8 cellular contexts compared by ENCODE assay signal in genomic region chr14:73851567-73852382, GRCh38. TPM values are rescaled to one million over a fixed set of nuclear protein-coding genes. Genes with fewer than 3 reads are reported as not detected.
DNase-seq lines count a peak whose midpoint lies in the region; ATAC-seq and TF ChIP-seq lines count a peak whose summit lies in the region.

TSS of gene PTGR2 (plus strand) at chr14:73851831. CDS start at chr14:73858863, 7,032 bp downstream.

- peak within 1 kb of the TSS; percentile 14 for H3K4me3 ChIP-seq in mucosa of descending colon

- peak within 1 kb of the TSS; percentile 95 for H3K27ac ChIP-seq in epithelial cell of prostate

- peak within 1 kb of the TSS; percentile 89 to 99 (median 97) for H3K27ac Mint-ChIP-seq in IgD-negative memory B cell

- H3K4me3 Mint-ChIP-seq in IgD-negative memory B cell = peak within 1 kb of the TSS; percentile 96 to 99 (median 98)

- H3K9me3 Mint-ChIP-seq in IgD-negative memory B cell = no peaks in the 10 kb centered on the region

- no peaks in the 10 kb centered on the region for H3K9me3 ChIP-seq in mucosa of descending colon

- peaks cover 13 to 15% (median 15%) of the 10 kb centered on the region in 3 donors for H3K4me1 Mint-ChIP-seq in IgD-negative memory B cell

- peaks cover 4% of the 10 kb centered on the region for H3K27me3 Mint-ChIP-seq in IgD-negative memory B cell

- H3K4me1 ChIP-seq in mucosa of descending colon (ENCODE audit: low read depth) = peaks cover 11% of the 10 kb centered on the region

- TF ChIP-seq CTCF in mucosa of descending colon (IDR thresholded peaks at IDR 0.05) = no peak

- intact Hi-C loops in mucosa of descending colon (cut with DNase I, micrococcal nuclease) = no loop called here

- DNase-seq in D341Med (ENCODE audit: low spot score) (peak; percentile 100), OCI-M1 (lab: John Stamatoyannopoulos, UW) (peak; percentile 92), activated T-cell treated with anti-CD3 and anti-CD28 coated beads for 48 hours (ENCODE audit: low read depth) (peak; percentile 83), epithelial cell of prostate (ENCODE audit: low read depth, low spot score) (peak; percentile 67), mucosa of descending colon (peak; percentile 95 to 97 (median 96))
- DNase-seq in stimulated activated CD8-positive, alpha-beta memory T cell treated with anti-CD3 and anti-CD28 coated beads, Interleukin-4, amount 100 ng/mL, for 1 hour (ENCODE audit: low read depth in 2 of 2, low spot score in 1 of 2) = peak; percentile 54 to 79

- ATAC-seq in GM21526 (IDR thresholded peaks at IDR 0.05; ENCODE audit: low FRiP score, unreplicated experiment) (peak; percentile 76), mucosa of descending colon (peak; percentile 95)

- H3K36me3 Mint-ChIP-seq in IgD-negative memory B cell = peaks cover 2% of the 10 kb centered on the region

- H3K36me3 ChIP-seq in mucosa of descending colon (ENCODE audit: low read depth) = no peaks in the 10 kb centered on the region

RNA-seq across cellular contexts. Expression of gene PTGR2, which starts in this region (rescaled TPM):
- 2.0 TPM for polyA plus RNA-seq in IgD-negative memory B cell
- total RNA-seq in mucosa of descending colon = 10 to 100 TPM; 11.4 to 23.2 (median 17.2) TPM

Comparison
In these comparisons a context has a peak if more than half of its experiments do, and no peak if none do; other contexts are left out.
1. Peak in every context shown above with its lines: DNase-seq, ATAC-seq, H3K4me3 ChIP-seq and H3K27ac ChIP-seq.